ENCODE assay signal across 2 cellular contexts in the genomic region with DNA sequence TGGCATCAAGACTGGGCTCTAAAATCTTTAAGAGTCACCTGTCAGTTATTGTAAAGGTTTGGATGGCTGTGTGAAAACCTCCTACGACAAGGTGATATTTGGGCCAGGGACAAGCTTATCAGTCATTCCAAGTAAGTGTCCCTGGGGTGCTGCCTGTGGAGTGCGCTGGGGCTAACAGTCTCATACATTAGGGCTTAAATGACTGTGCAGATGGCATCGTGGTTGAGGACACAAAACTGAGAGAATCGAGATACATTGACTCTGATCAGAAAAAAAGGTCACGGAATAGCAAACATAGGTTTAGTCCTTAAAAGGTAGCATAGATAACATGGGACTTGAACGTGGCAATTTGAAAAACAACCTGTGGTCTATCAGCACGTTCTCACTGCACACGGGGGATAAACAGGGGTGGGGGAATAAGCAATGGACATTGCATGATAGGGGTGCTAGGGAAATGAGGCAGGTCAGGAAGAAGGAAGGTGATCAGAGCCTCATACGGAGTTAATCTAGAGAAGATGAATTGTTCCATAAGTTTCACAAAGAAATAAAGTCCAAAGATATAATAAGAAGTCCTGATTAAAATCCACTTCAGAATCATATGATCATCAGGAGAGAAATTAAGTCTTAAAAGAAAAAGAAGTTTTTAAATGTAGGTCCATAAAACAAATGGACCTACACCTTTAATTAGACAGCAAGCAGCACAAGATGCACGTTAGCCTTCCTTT.
TF ChIP-seq lines count a peak whose summit lies in the region.

No MANE protein-coding gene starts in this region.

TF ChIP-seq in GM12891, 5 proteins besides CTCF, POLR2A, EP300 and RAD21:
- TF ChIP-seq TAF1 (IDR thresholded peaks at IDR 0.05; ENCODE audit: low read depth, low read length) (no peak), SPI1 (IDR thresholded peaks at IDR 0.05; ENCODE audit: low read depth, low read length) (no peak), POLR2AphosphoS5 (IDR thresholded peaks at IDR 0.05; ENCODE audit: low read depth, low read length) (no peak), POU2F2 (IDR thresholded peaks at IDR 0.05; ENCODE audit: low read depth, low read length) (no peak), PAX5 (IDR thresholded peaks at IDR 0.05; ENCODE audit: insufficient read depth, low read length, severe bottlenecking) (no peak)

TF ChIP-seq in HepG2, 621 proteins besides CTCF, POLR2A, EP300 and RAD21 (continued from another document):
- TF ChIP-seq ELF3 (CRISPR knock-in tag; IDR thresholded peaks at IDR 0.05) = no peak
- TF ChIP-seq JUNB (CRISPR knock-in tag; IDR thresholded peaks at IDR 0.05; ENCODE audit: borderline replicate concordance) = no peak
- no peak for TF ChIP-seq IKZF5 (CRISPR knock-in tag; IDR thresholded peaks at IDR 0.05)
- TF ChIP-seq KMT2B (CRISPR knock-in tag; IDR thresholded peaks at IDR 0.05) = no peak
- no peak for TF ChIP-seq ZNF484 (CRISPR knock-in tag; IDR thresholded peaks at IDR 0.05; ENCODE audit: borderline replicate concordance, low read depth)
- TF ChIP-seq ATF7-NPFF (CRISPR knock-in tag; IDR thresholded peaks at IDR 0.05; ENCODE audit: low read depth) = no peak
- no peak for TF ChIP-seq ZNF432 (CRISPR knock-in tag; IDR thresholded peaks at IDR 0.05; ENCODE audit: borderline replicate concordance)
- TF ChIP-seq ZNF550 (CRISPR knock-in tag; IDR thresholded peaks at IDR 0.05; ENCODE audit: borderline replicate concordance) = no peak
- TF ChIP-seq ZNF253 (CRISPR knock-in tag; IDR thresholded peaks at IDR 0.05; ENCODE audit: borderline replicate concordance) = no peak
